25 cellular contexts compared by ENCODE assay signal in genomic region chr20:4672948-4673347, GRCh38. TPM values are rescaled to one million over a fixed set of nuclear protein-coding genes. Genes with fewer than 3 reads are reported as not detected.
DNase-seq lines count a peak whose midpoint lies in the region; ATAC-seq, FAIRE-seq and TF ChIP-seq lines count a peak whose summit lies in the region.
"Had no signal": no experiment of that assay in that cellular context is flagged by ENCODE, and none has a peak within 500 bp of the region (broad histone marks: within the 10 kb centered on the region; RNA-seq: fewer than 3 reads in every experiment).

No MANE protein-coding gene starts in this region.

- H3K36me3 Mint-ChIP-seq in activated CD4-positive, alpha-beta T cell treated with anti-CD3 and anti-CD28 coated beads, Interleukin-2, amount 10 ng/mL, durations not matched to agents 24 days and 14 days (ENCODE audit: low read depth) = no peaks in the 10 kb centered on the region
- H3K36me3 Mint-ChIP-seq in stimulated activated effector memory CD8-positive, alpha-beta T cell treated with anti-CD3 and anti-CD28 coated beads, Interleukin-12 subunit alpha, Interleukin-12 subunit beta, amount 100 ng/mL, for 72 hours = no peaks in the 10 kb centered on the region
- H3K36me3 Mint-ChIP-seq: CD8-positive, alpha-beta T cell had no signal

- no peaks in the 10 kb centered on the region for H3K9me3 ChIP-seq in HepG2 (ENCODE audit: low read length)
- no peaks in the 10 kb centered on the region for H3K9me3 ChIP-seq in right lobe of liver
- no peaks in the 10 kb centered on the region for H3K9me3 ChIP-seq in K562 (replicated peaks; ENCODE audit: control insufficient read depth, insufficient read depth, low read depth, low read length)
- H3K9me3 ChIP-seq: A549, Caco-2 had no signal

- H2AFZ ChIP-seq in HepG2 (ENCODE audit: low read length) (no peak overlapping the region), K562 (ENCODE audit: low read depth, low read length) (no peak overlapping the region)

- TF ChIP-seq CTCF in HepG2 (CRISPR knock-in tag; IDR thresholded peaks at IDR 0.05) = no peak
- no peak for TF ChIP-seq CTCF in right lobe of liver (IDR thresholded peaks at IDR 0.05)
- no peak for TF ChIP-seq CTCF in K562 (IDR thresholded peaks at IDR 0.05 in 2 of 3, conservative IDR thresholded peaks at IDR 0.05 in 1 of 3; ENCODE audit: insufficient read depth in 2 of 3, low read depth in 1 of 3, low read length in 3 of 3)

- H3K9me3 Mint-ChIP-seq in activated CD4-positive, alpha-beta T cell treated with anti-CD3 and anti-CD28 coated beads, Interleukin-2, amount 10 ng/mL, durations not matched to agents 24 days and 14 days = no peaks in the 10 kb centered on the region
- no peaks in the 10 kb centered on the region for H3K9me3 Mint-ChIP-seq in stimulated activated effector memory CD8-positive, alpha-beta T cell treated with anti-CD3 and anti-CD28 coated beads, Interleukin-12 subunit alpha, Interleukin-12 subunit beta, amount 100 ng/mL, for 72 hours
- H3K9me3 Mint-ChIP-seq: CD4-positive, alpha-beta T cell; CD8-positive, alpha-beta T cell had no signal

- in situ Hi-C loops in HepG2 (cut with HindIII; ENCODE audit: extremely low pct_ligation_motif_present, low pct_unique_long_range_greater_than_20kb) (no loop called here), K562 (cut with MboI) (no loop called here)

- H3K4me1 ChIP-seq in HepG2 (ENCODE audit: insufficient read depth, low read length) (peaks cover 8% of the 10 kb centered on the region), right lobe of liver (no peaks in the 10 kb centered on the region), K562 (replicated peaks in 1 of 2; ENCODE audit: control insufficient read depth in 2 of 2, insufficient read depth in 2 of 2, low read length in 2 of 2) (peaks cover 0 to 22% of the 10 kb centered on the region in 2 experiments; a peak in 3 of 5 replicates)
- H3K4me1 ChIP-seq: A549, Caco-2 had no signal

- no peak overlapping the region for H3K4me3 Mint-ChIP-seq in activated CD4-positive, alpha-beta T cell treated with anti-CD3 and anti-CD28 coated beads, Interleukin-2, amount 10 ng/mL, durations not matched to agents 24 days and 14 days
- H3K4me3 Mint-ChIP-seq in stimulated activated effector memory CD8-positive, alpha-beta T cell treated with anti-CD3 and anti-CD28 coated beads, Interleukin-12 subunit alpha, Interleukin-12 subunit beta, amount 100 ng/mL, for 72 hours = no peak overlapping the region
- H3K4me3 Mint-ChIP-seq: B cell; CD4-positive, alpha-beta T cell; CD8-positive, alpha-beta T cell had no signal

- H3K27ac ChIP-seq in HepG2 (ENCODE audit: extremely low read length, insufficient read depth, low read length) = no peak overlapping the region
- no peak overlapping the region for H3K27ac ChIP-seq in right lobe of liver
- H3K27ac ChIP-seq in K562 (ENCODE audit: extremely low read depth, low read depth, low read length) = peak overlapping the region; percentile 77; the same call in 2 of the 3 replicates
- H3K27ac ChIP-seq: 22Rv1; A549; BLaER1 treated with 17β-estradiol and CSF1 and Interleukin-3, amounts not matched to agents 10 nM and 100 nM; C4-2B had no signal

- BruUV-seq in HepG2 (replicated peaks; lab: Mats Ljungman, UMichigan) (no TSS peak), K562 (replicated peaks; lab: Mats Ljungman, UMichigan) (no TSS peak)

- H3K27me3 Mint-ChIP-seq in activated CD4-positive, alpha-beta T cell treated with anti-CD3 and anti-CD28 coated beads, Interleukin-2, amount 10 ng/mL, durations not matched to agents 24 days and 14 days = peaks cover 25% of the 10 kb centered on the region
- H3K27me3 Mint-ChIP-seq: B cell had no signal

- intact Hi-C loops in activated CD4-positive, alpha-beta T cell treated with anti-CD3 and anti-CD28 coated beads, Interleukin-2, amount 10 ng/mL, durations not matched to agents 24 days and 14 days (cut with micrococcal nuclease) = no loop called here
- intact Hi-C loops in HepG2 (cut with micrococcal nuclease; ENCODE audit: unreplicated experiment) = no loop called here
- intact Hi-C loops in right lobe of liver (cut with DNase I) = no loop called here
- intact Hi-C loops in K562 (cut with micrococcal nuclease) = no loop called here

- no peaks in the 10 kb centered on the region for H3K79me2 ChIP-seq in HepG2 (ENCODE audit: insufficient read depth, low read length)
- H3K79me2 ChIP-seq in K562 (ENCODE audit: control insufficient read depth, insufficient read depth, low read length) = no peaks in the 10 kb centered on the region

- H3K9me1 ChIP-seq in K562 (ENCODE audit: control insufficient read depth, insufficient read depth, low read length) = no peaks in the 10 kb centered on the region

- H3K9ac ChIP-seq in HepG2 (ENCODE audit: insufficient read depth, low read depth, low read length) (no peak overlapping the region), K562 (ENCODE audit: insufficient read depth in 1 of 2, low read depth in 2 of 2, low read length in 2 of 2) (no peak overlapping the region)
- H3K9ac ChIP-seq: BLaER1 treated with 17β-estradiol and CSF1 and Interleukin-3, amounts not matched to agents 10 nM and 100 nM had no signal

- no peak for DNase-seq in activated CD4-positive, alpha-beta T cell treated with anti-CD3 and anti-CD28 coated beads, Interleukin-2, amount 10 ng/mL, durations not matched to agents 24 days and 14 days
- no peak for DNase-seq in activated CD4-positive, alpha-beta T cell treated with anti-CD3 and anti-CD28 coated beads for 48 hours
- DNase-seq in HepG2 (ENCODE audit: low spot score) (no peak), right lobe of liver (no peak), K562 (ENCODE audit: extremely low read depth in 1 of 4, low spot score in 3 of 4) (no peak)
- no peak for DNase-seq in stimulated activated effector memory CD8-positive, alpha-beta T cell treated with anti-CD3 and anti-CD28 coated beads, Interleukin-12 subunit alpha, Interleukin-12 subunit beta, amount 100 ng/mL, for 72 hours (ENCODE audit: low spot score in 2 of 2)
- DNase-seq: AML-193; Caco-2; Calu3; CD4-positive, alpha-beta T cell; CD8-positive, alpha-beta T cell; DMS79 treated with DMSO at 0.1 percent for 48 hours; GF-D8 had no signal

- TF ChIP-seq RAD21 in HepG2 (CRISPR knock-in tag; IDR thresholded peaks at IDR 0.05) = no peak
- TF ChIP-seq RAD21 in K562 (CRISPR knock-in tag; conservative IDR thresholded peaks at IDR 0.05 in 1 of 2, IDR thresholded peaks at IDR 0.05 in 1 of 2) = no peak

- TF ChIP-seq POLR2A in HepG2 (IDR thresholded peaks at IDR 0.05; ENCODE audit: insufficient read depth in 1 of 2, low read depth in 2 of 2, low read length in 2 of 2) (no peak), right lobe of liver (IDR thresholded peaks at IDR 0.05) (no peak), K562 (conservative IDR thresholded peaks at IDR 0.05) (no peak)

- H3K4me2 ChIP-seq in HepG2 (ENCODE audit: low read depth, low read length) (no peak overlapping the region), K562 (ENCODE audit: insufficient read depth, low read length) (peak overlapping the region; percentile 72)
- H3K4me2 ChIP-seq: A549 had no signal

- ATAC-seq in HepG2 (no peak), right lobe of liver (no peak), K562 (no peak), GM18909 (IDR thresholded peaks at IDR 0.05; ENCODE audit: poor library complexity, unreplicated experiment) (no peak), GM18870 (IDR thresholded peaks at IDR 0.05; ENCODE audit: unreplicated experiment) (no peak)
- ATAC-seq in stimulated activated effector memory CD8-positive, alpha-beta T cell treated with anti-CD3 and anti-CD28 coated beads, Interleukin-12 subunit alpha, Interleukin-12 subunit beta, amount 100 ng/mL, for 72 hours = no peak
- ATAC-seq: A549; CD8-positive, alpha-beta T cell had no signal

- no peaks in the 10 kb centered on the region for H3K36me3 ChIP-seq in HepG2 (replicated peaks in 1 of 2; ENCODE audit: control insufficient read depth in 1 of 2, insufficient read depth in 2 of 2, low read length in 2 of 2)
- H3K36me3 ChIP-seq in right lobe of liver = no peaks in the 10 kb centered on the region
- no peaks in the 10 kb centered on the region for H3K36me3 ChIP-seq in K562 (ENCODE audit: control insufficient read depth, insufficient read depth, low read length)
- H3K36me3 ChIP-seq: BLaER1 treated with 17β-estradiol and CSF1 and Interleukin-3, amounts not matched to agents 10 nM and 100 nM had no signal

- no peak for FAIRE-seq in HepG2 (lab: Jason Lieb, UNC)
- no peak for FAIRE-seq in K562 (lab: Jason Lieb, UNC)
- FAIRE-seq: A549, D721Med, G401.6, GM12891, GM19239 had no signal

- peaks cover 0 to 4% of the 10 kb centered on the region in 2 experiments; a peak in 2 of 5 replicates for H3K27me3 ChIP-seq in HepG2 (ENCODE audit: control insufficient read depth in 1 of 2, insufficient read depth in 2 of 2, low read length in 2 of 2)
- H3K27me3 ChIP-seq in right lobe of liver = no peaks in the 10 kb centered on the region
- H3K27me3 ChIP-seq in K562 (ENCODE audit: control insufficient read depth in 2 of 2, insufficient read depth in 2 of 2, low read length in 2 of 2) = no peaks in the 10 kb centered on the region
- H3K27me3 ChIP-seq: BLaER1 treated with 17β-estradiol and CSF1 and Interleukin-3, amounts not matched to agents 10 nM and 100 nM had no signal

- CTCF ChIA-PET in HepG2 (lab: Yijun Ruan, JAX; ENCODE audit: low intra/inter-chr PET ratio, low total read pairs) = no interaction called here
- CTCF ChIA-PET in K562 (lab: Yijun Ruan, JAX; ENCODE audit: low intra/inter-chr PET ratio) = no interaction called here

- peaks cover 8% of the 10 kb centered on the region for H3K4me1 Mint-ChIP-seq in activated CD4-positive, alpha-beta T cell treated with anti-CD3 and anti-CD28 coated beads, Interleukin-2, amount 10 ng/mL, durations not matched to agents 24 days and 14 days
- H3K4me1 Mint-ChIP-seq in stimulated activated effector memory CD8-positive, alpha-beta T cell treated with anti-CD3 and anti-CD28 coated beads, Interleukin-12 subunit alpha, Interleukin-12 subunit beta, amount 100 ng/mL, for 72 hours = peaks cover 16% of the 10 kb centered on the region
- H3K4me1 Mint-ChIP-seq: B cell had no signal

- 87% methylated on average over 5 of the region's 5 CpGs for whole genome bisulfite sequencing in HepG2 (ENCODE audit: low lambda C conversion rate)
- WGBS in right lobe of liver (ENCODE audit: insufficient coverage, low coverage, low lambda C conversion rate, missing lambda C conversion rate) = 84% methylated on average over 5 of the region's 5 CpGs
- WGBS in K562 (ENCODE audit: insufficient coverage, low coverage, missing lambda C conversion rate) = 60% methylated on average over 1 of the region's 5 CpGs

- peak overlapping the region; percentile 10 for H3K27ac Mint-ChIP-seq in activated CD4-positive, alpha-beta T cell treated with anti-CD3 and anti-CD28 coated beads, Interleukin-2, amount 10 ng/mL, durations not matched to agents 24 days and 14 days
- peak overlapping the region; percentile 33 for H3K27ac Mint-ChIP-seq in stimulated activated effector memory CD8-positive, alpha-beta T cell treated with anti-CD3 and anti-CD28 coated beads, Interleukin-12 subunit alpha, Interleukin-12 subunit beta, amount 100 ng/mL, for 72 hours
- H3K27ac Mint-ChIP-seq: B cell; CD4-positive, alpha-beta T cell; CD8-positive, alpha-beta T cell had no signal

- TF ChIP-seq EP300 in HepG2 (IDR thresholded peaks at IDR 0.05; ENCODE audit: low read depth in 2 of 2, low read length in 2 of 2) (no peak), HepG2 (CRISPR knock-in tag; IDR thresholded peaks at IDR 0.05; ENCODE audit: borderline replicate concordance) (no peak), K562 (IDR thresholded peaks at IDR 0.05; ENCODE audit: low read length) (no peak)

- POLR2A ChIA-PET in HepG2 (lab: Yijun Ruan, JAX) (no interaction called here), K562 (lab: Yijun Ruan, JAX) (interaction anchor here (1.3 kb wide), 1 partner anchor 11 kb away, joined by 5 read pairs; no protein-coding TSS in a partner anchor)

- H4K20me1 ChIP-seq in HepG2 (ENCODE audit: insufficient read depth, low read length) (no peaks in the 10 kb centered on the region), K562 (replicated peaks; ENCODE audit: control insufficient read depth, insufficient read depth, low read length) (no peaks in the 10 kb centered on the region)
- H4K20me1 ChIP-seq: BLaER1 treated with 17β-estradiol and CSF1 and Interleukin-3, amounts not matched to agents 10 nM and 100 nM had no signal

- no peak overlapping the region for H3K4me3 ChIP-seq in HepG2 (replicated peaks in 1 of 3; ENCODE audit: insufficient read depth in 1 of 3, low read depth in 2 of 3, low read length in 3 of 3)
- H3K4me3 ChIP-seq in right lobe of liver = no peak overlapping the region
- no peak overlapping the region for H3K4me3 ChIP-seq in K562
- H3K4me3 ChIP-seq: A549; BLaER1 treated with 17β-estradiol and CSF1 and Interleukin-3, amounts not matched to agents 10 nM and 100 nM had no signal

RNA-seq across cellular contexts. Expression of gene PRNP, which starts 13.3 kb away (rescaled TPM):
- 38.9 and 44.3 TPM in 2 replicates for total RNA-seq in activated CD4-positive, alpha-beta T cell treated with anti-CD3 and anti-CD28 coated beads, Interleukin-2, amount 10 ng/mL, durations not matched to agents 24 days and 14 days
- total RNA-seq in HepG2 (2016; rRNA removed; fragmentation: Illumina TruSeq; extraction: Trizol) = 49.5 and 90.2 TPM in 2 replicates
- 13.4 and 13.5 TPM in 2 replicates for total RNA-seq in HepG2 (2016; cell fraction: cytosol; rRNA removed; fragmentation: Illumina TruSeq; extraction: Trizol; ENCODE audit: low read depth)
- total RNA-seq in HepG2 (2016; cell fraction: insoluble cytoplasmic fraction; rRNA removed; fragmentation: Illumina TruSeq; extraction: Trizol) = 46.2 and 90.7 TPM in 2 replicates
- 34.2 and 39.7 TPM in 2 replicates for total RNA-seq in HepG2 (2016; cell fraction: membrane; rRNA removed; fragmentation: Illumina TruSeq; extraction: Trizol)
- 74.6 and 91.1 TPM in 2 replicates for total RNA-seq in HepG2 (2016; cell fraction: nucleus; rRNA removed; fragmentation: Illumina TruSeq; extraction: Trizol)
- polyA plus RNA-seq in HepG2 (2011; rRNA removed) = 176 and 203 TPM in 2 replicates
- 188 and 194 TPM in 2 replicates for polyA plus RNA-seq in HepG2 (2011; cell fraction: cytosol; rRNA removed)
- 48.0 and 50.3 TPM in 2 replicates for polyA plus RNA-seq in HepG2 (2011; cell fraction: nucleus; rRNA removed)
- 103 and 105 TPM in 2 replicates for polyA plus RNA-seq in HepG2 (2012)
- polyA plus RNA-seq in HepG2 (2016; cell fraction: cytosol; fragmentation: Illumina TruSeq; extraction: Trizol; ENCODE audit: low read depth) = 10.8 and 11.8 TPM in 2 replicates
- 56.4 and 59.5 TPM in 2 replicates for polyA plus RNA-seq in HepG2 (2016; cell fraction: insoluble cytoplasmic fraction; fragmentation: Illumina TruSeq; extraction: Trizol; ENCODE audit: low read depth)
- polyA plus RNA-seq in HepG2 (2016; cell fraction: membrane; fragmentation: Illumina TruSeq; extraction: Trizol; ENCODE audit: low read depth) = 24.0 and 24.5 TPM in 2 replicates
- 131 and 138 TPM in 2 replicates for polyA plus RNA-seq in HepG2 (2016; cell fraction: nucleus; fragmentation: Illumina TruSeq; extraction: Trizol; ENCODE audit: insufficient read depth, low read depth)
- polyA minus RNA-seq in HepG2 (2011; rRNA and poly(A)+ RNA removed; ENCODE audit: low replicate concordance) = 95.4 and 192 TPM in 2 replicates
- polyA minus RNA-seq in HepG2 (2011; cell fraction: cytosol; rRNA and poly(A)+ RNA removed) = 126 and 147 TPM in 2 replicates
- polyA minus RNA-seq in HepG2 (2011; cell fraction: nucleus; rRNA and poly(A)+ RNA removed) = 25.6 and 36.6 TPM in 2 replicates
- 10 to 100 TPM; 20.8 to 59.9 (median 41.7) TPM for total RNA-seq in right lobe of liver
- 21.4 and 25.0 TPM in 2 replicates for total RNA-seq in K562 (2011; cell fraction: chromatin; rRNA removed; ENCODE audit: low replicate concordance)
- 34.3 and 42.7 TPM in 2 replicates for total RNA-seq in K562 (2011; cell fraction: nucleolus; rRNA removed)
- total RNA-seq in K562 (2011; cell fraction: nucleoplasm; rRNA removed) = 32.1 and 39.8 TPM in 2 replicates
- 19.1 and 19.3 TPM in 2 replicates for total RNA-seq in K562 (2014; rRNA removed)
- 23.2 and 25.3 TPM in 2 replicates for total RNA-seq in K562 (2014; rRNA removed; fragmentation: Illumina TruSeq; extraction: Trizol)
- 15.3 and 16.3 TPM in 2 replicates for total RNA-seq in K562 (2015; rRNA removed; fragmentation: Illumina TruSeq; extraction: Trizol)
- total RNA-seq in K562 (2021) = 20.6 and 22.0 TPM in 2 replicates
- polyA plus RNA-seq in K562 (2011; rRNA removed) = 30.4 and 47.9 TPM in 2 replicates
- polyA plus RNA-seq in K562 (2011; cell fraction: cytosol; rRNA removed) = 32.2 and 37.3 TPM in 2 replicates
- 17.5 and 25.7 TPM in 2 replicates for polyA plus RNA-seq in K562 (2011; cell fraction: nucleus; rRNA removed)
- polyA plus RNA-seq in K562 (2012) = 17.7 and 35.2 TPM in 2 replicates
- polyA plus RNA-seq in K562 (2014; fragmentation: Illumina TruSeq; extraction: Trizol) = 26.2 and 30.3 TPM in 2 replicates
- polyA plus RNA-seq in K562 (2014; fragmentation: Nextera tagmentation; extraction: Ambion mirVana) = 1 to 10 TPM; 7.5 to 8.1 TPM
- 24.0 and 25.5 TPM in 2 replicates for polyA plus RNA-seq in K562 (2014; rRNA removed)
- polyA minus RNA-seq in K562 (2011; rRNA and poly(A)+ RNA removed) = 33.1 and 42.5 TPM in 2 replicates
- polyA minus RNA-seq in K562 (2011; cell fraction: cytosol; rRNA and poly(A)+ RNA removed) = 17.5 and 28.5 TPM in 2 replicates
- 5.8 and 15.0 TPM in 2 replicates for polyA minus RNA-seq in K562 (2011; cell fraction: nucleus; rRNA and poly(A)+ RNA removed)

RNA-seq across cellular contexts. Expression of gene PRND, which starts 48.8 kb away (rescaled TPM):
- not detected in 2 replicates for total RNA-seq in activated CD4-positive, alpha-beta T cell treated with anti-CD3 and anti-CD28 coated beads, Interleukin-2, amount 10 ng/mL, durations not matched to agents 24 days and 14 days
- total RNA-seq in HepG2 (2016; rRNA removed; fragmentation: Illumina TruSeq; extraction: Trizol) (not detected in 2 replicates), right lobe of liver (not detected), K562 (2014; rRNA removed) (not detected in 2 replicates), K562 (2014; rRNA removed; fragmentation: Illumina TruSeq; extraction: Trizol) (not detected in 2 replicates), K562 (2015; rRNA removed; fragmentation: Illumina TruSeq; extraction: Trizol) (not detected in 2 replicates), K562 (2021) (not detected in 2 replicates)
- total RNA-seq in HepG2 (2016; cell fraction: cytosol; rRNA removed; fragmentation: Illumina TruSeq; extraction: Trizol; ENCODE audit: low read depth) = not detected in 2 replicates
- not detected in 2 replicates for total RNA-seq in HepG2 (2016; cell fraction: insoluble cytoplasmic fraction; rRNA removed; fragmentation: Illumina TruSeq; extraction: Trizol)
- not detected in 2 replicates for total RNA-seq in HepG2 (2016; cell fraction: membrane; rRNA removed; fragmentation: Illumina TruSeq; extraction: Trizol)
- total RNA-seq in HepG2 (2016; cell fraction: nucleus; rRNA removed; fragmentation: Illumina TruSeq; extraction: Trizol) = not detected in 2 replicates
- polyA plus RNA-seq in HepG2 (2011; rRNA removed) (not detected in 2 replicates), K562 (2011; rRNA removed) (not detected in 2 replicates), K562 (2014; fragmentation: Illumina TruSeq; extraction: Trizol) (not detected in 2 replicates), K562 (2014; fragmentation: Nextera tagmentation; extraction: Ambion mirVana) (not detected), K562 (2014; rRNA removed) (not detected in 2 replicates)
- polyA plus RNA-seq in HepG2 (2011; cell fraction: cytosol; rRNA removed) = not detected in 2 replicates
- not detected in 2 replicates for polyA plus RNA-seq in HepG2 (2011; cell fraction: nucleus; rRNA removed)
- polyA plus RNA-seq in HepG2 (2012) = not detected in 2 replicates
- not detected in 2 replicates for polyA plus RNA-seq in HepG2 (2016; cell fraction: cytosol; fragmentation: Illumina TruSeq; extraction: Trizol; ENCODE audit: low read depth)
- polyA plus RNA-seq in HepG2 (2016; cell fraction: insoluble cytoplasmic fraction; fragmentation: Illumina TruSeq; extraction: Trizol; ENCODE audit: low read depth) = not detected in 2 replicates
- not detected in 2 replicates for polyA plus RNA-seq in HepG2 (2016; cell fraction: membrane; fragmentation: Illumina TruSeq; extraction: Trizol; ENCODE audit: low read depth)
- not detected in 2 replicates for polyA plus RNA-seq in HepG2 (2016; cell fraction: nucleus; fragmentation: Illumina TruSeq; extraction: Trizol; ENCODE audit: insufficient read depth, low read depth)
- not detected in 2 replicates for polyA minus RNA-seq in HepG2 (2011; rRNA and poly(A)+ RNA removed; ENCODE audit: low replicate concordance)
- not detected in 2 replicates for polyA minus RNA-seq in HepG2 (2011; cell fraction: cytosol; rRNA and poly(A)+ RNA removed)
- polyA minus RNA-seq in HepG2 (2011; cell fraction: nucleus; rRNA and poly(A)+ RNA removed) = not detected in 2 replicates
- not detected in 2 replicates for total RNA-seq in K562 (2011; cell fraction: chromatin; rRNA removed; ENCODE audit: low replicate concordance)
- not detected in 2 replicates for total RNA-seq in K562 (2011; cell fraction: nucleolus; rRNA removed)
- not detected in 2 replicates for total RNA-seq in K562 (2011; cell fraction: nucleoplasm; rRNA removed)
- not detected in 2 replicates for polyA plus RNA-seq in K562 (2011; cell fraction: cytosol; rRNA removed)
- polyA plus RNA-seq in K562 (2011; cell fraction: nucleus; rRNA removed) = not detected in 2 replicates
- not detected in 2 replicates for polyA plus RNA-seq in K562 (2012)
- polyA minus RNA-seq in K562 (2011; rRNA and poly(A)+ RNA removed) = not detected in 2 replicates
- not detected in 2 replicates for polyA minus RNA-seq in K562 (2011; cell fraction: cytosol; rRNA and poly(A)+ RNA removed)
- polyA minus RNA-seq in K562 (2011; cell fraction: nucleus; rRNA and poly(A)+ RNA removed) = not detected in 2 replicates
- total RNA-seq: B cell; Caco-2; Calu3; CD4-positive, alpha-beta T cell; CD8-positive, alpha-beta T cell had no signal
- polyA plus RNA-seq: A549, BJ had no signal
